In the genomic region with DNA sequence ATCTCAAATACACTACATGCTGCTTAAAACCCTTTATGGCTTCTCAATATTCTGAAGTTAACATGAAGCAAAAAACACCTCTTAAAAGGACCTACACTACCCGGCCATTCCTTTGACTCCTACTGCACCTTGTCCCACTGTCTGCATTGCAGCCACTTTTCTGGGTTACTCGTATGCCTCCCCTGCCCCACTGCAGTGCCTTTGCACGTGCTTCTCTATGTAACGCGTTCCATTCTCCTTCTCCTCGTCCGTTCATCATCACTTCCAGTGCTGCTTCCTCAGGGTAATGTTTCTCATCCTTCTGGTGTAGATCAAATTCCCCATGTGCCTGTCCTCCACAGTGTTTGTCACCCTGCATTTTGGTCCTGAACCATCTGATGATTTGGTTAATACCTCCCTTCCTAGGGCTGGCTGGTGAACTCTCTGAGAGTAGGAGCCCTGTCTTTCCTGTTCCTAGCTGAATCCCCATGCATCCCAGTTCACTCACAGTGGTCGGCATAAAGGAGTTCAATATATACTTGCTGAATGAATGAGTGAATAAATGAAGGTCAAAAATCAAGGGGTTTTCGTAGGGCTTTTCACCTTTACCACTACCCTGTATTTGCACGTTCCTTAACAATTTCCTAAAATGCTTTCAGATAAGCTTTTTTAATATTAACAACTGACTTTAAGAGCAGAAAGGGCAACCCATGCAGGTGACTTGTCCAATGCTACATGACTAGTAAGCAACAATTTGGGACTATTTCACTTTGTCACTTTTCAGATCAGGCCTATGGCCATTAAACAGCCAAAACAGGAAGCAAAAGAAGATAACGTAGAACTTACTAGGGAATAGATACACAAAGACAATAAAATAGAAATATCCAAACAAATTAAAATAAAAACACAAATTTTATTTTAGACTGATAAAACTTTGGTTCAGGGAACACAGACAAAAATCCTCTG, we compare ENCODE assay signal across 14 cellular contexts. TPM values are rescaled to one million over a fixed set of nuclear protein-coding genes. Genes with fewer than 3 reads are reported as not detected.
DNase-seq lines count a peak whose midpoint lies in the region; ATAC-seq, FAIRE-seq and TF ChIP-seq lines count a peak whose summit lies in the region.
"Had no signal": no experiment of that assay in that cellular context is flagged by ENCODE, and none has a peak within 500 bp of the region (broad histone marks: within the 10 kb centered on the region; RNA-seq: fewer than 3 reads in every experiment).

No MANE protein-coding gene starts in this region.

- TF ChIP-seq EP300 in GM12878 (IDR thresholded peaks at IDR 0.05; ENCODE audit: borderline replicate concordance in 1 of 2, control insufficient read depth in 1 of 2, low read depth in 2 of 2, low read length in 2 of 2) = no peak

- H3K36me3 ChIP-seq in DOHH2 (ENCODE audit: control insufficient read depth, low read length) = peaks cover 20% of the 10 kb centered on the region
- H3K36me3 ChIP-seq in MM.1S (replicated peaks; ENCODE audit: insufficient read depth, low read length) = no peaks in the 10 kb centered on the region
- no peaks in the 10 kb centered on the region for H3K36me3 ChIP-seq in GM12878 (ENCODE audit: control insufficient read depth in 2 of 2, insufficient read depth in 2 of 2, low read length in 1 of 2)
- H3K36me3 ChIP-seq in neuron (ENCODE audit: insufficient read depth, low read length) = no peaks in the 10 kb centered on the region
- H3K36me3 ChIP-seq: esophagus squamous epithelium, Peyer's patch, suprapubic skin had no signal

- ATAC-seq in GM12878 = no peak
- ATAC-seq in HG02763 (IDR thresholded peaks at IDR 0.05; ENCODE audit: unreplicated experiment) = no peak

- peaks cover 47% of the 10 kb centered on the region for H3K79me2 ChIP-seq in DOHH2 (ENCODE audit: control insufficient read depth, low read length)
- H3K79me2 ChIP-seq in MM.1S (ENCODE audit: low read length) = peaks cover 23% of the 10 kb centered on the region
- peaks cover 39% of the 10 kb centered on the region for H3K79me2 ChIP-seq in GM12878 (ENCODE audit: control insufficient read depth, insufficient read depth, low read length)

- H3F3A ChIP-seq in DOHH2 (ENCODE audit: control insufficient read depth, insufficient read depth) = no peaks in the 10 kb centered on the region
- H3F3A ChIP-seq in MM.1S (ENCODE audit: insufficient read depth, low read length) = peaks cover 16% of the 10 kb centered on the region

- H3K27ac ChIP-seq in DOHH2 (ENCODE audit: low read depth, low read length) (peak overlapping the region; percentile 91), MM.1S (ENCODE audit: low read length) (no peak overlapping the region), GM12878 (ENCODE audit: control insufficient read depth, insufficient read depth) (peak overlapping the region; percentile 92), substantia nigra (ENCODE audit: low read depth, low read length, poor library complexity, severe bottlenecking) (no peak overlapping the region)

- WGBS in GM12878 (ENCODE audit: insufficient coverage, insufficient replicate concordance, low lambda C conversion rate, missing lambda C conversion rate) = 90% methylated on average over 11 of the region's 11 CpGs

- H3K27me3 ChIP-seq in DOHH2 (ENCODE audit: control insufficient read depth, low read length) = no peaks in the 10 kb centered on the region
- no peaks in the 10 kb centered on the region for H3K27me3 ChIP-seq in MM.1S (replicated peaks; ENCODE audit: insufficient read depth, low read length)
- H3K27me3 ChIP-seq in GM12878 (replicated peaks in 1 of 2; ENCODE audit: control insufficient read depth in 2 of 2, insufficient read depth in 2 of 2, low read length in 1 of 2) = no peaks in the 10 kb centered on the region
- no peaks in the 10 kb centered on the region for H3K27me3 ChIP-seq in neuron (ENCODE audit: insufficient read depth, low read length)
- H3K27me3 ChIP-seq: esophagus squamous epithelium, Peyer's patch, suprapubic skin had no signal

- H3K4me2 ChIP-seq in DOHH2 (ENCODE audit: low read length) (peak overlapping the region; percentile 90), MM.1S (ENCODE audit: low read depth, low read length) (peak overlapping the region; percentile 66), GM12878 (ENCODE audit: control insufficient read depth, insufficient read depth) (peak overlapping the region; percentile 79)

- intact Hi-C loops in GM12878 (cut with micrococcal nuclease; ENCODE audit: unreplicated experiment) = loop anchor here (5.0 to 10.0 kb wide), 5 partner anchors 68 to 763 kb away; no protein-coding TSS in a partner anchor

- DNase-seq in MM.1S = no peak
- DNase-seq in GM12878 (ENCODE audit: low read depth, low spot score) = no peak
- DNase-seq in activated CD8-positive, alpha-beta memory T cell treated with anti-CD3 and anti-CD28 coated beads, Interleukin-2, amount 50 U/mL, for 48 hours = no peak
- no peak for DNase-seq in cerebellar nuclear complex (lab: John Stamatoyannopoulos, UW)
- DNase-seq in substantia nigra (lab: John Stamatoyannopoulos, UW) = no peak
- DNase-seq: activated T-cell treated with anti-CD3 and anti-CD28 coated beads, Interleukin-2, amount 50 U/mL, for 48 hours; esophagus squamous epithelium; NCI-H2029; nucleus accumbens; Peyer's patch had no signal

- no peak for FAIRE-seq in GM12878 (lab: Jason Lieb, UNC)

- no peak overlapping the region for H3K9ac ChIP-seq in MM.1S (ENCODE audit: low read length)
- H3K9ac ChIP-seq in GM12878 (ENCODE audit: control insufficient read depth, insufficient read depth, low read length) = peak overlapping the region; percentile 80; the same call in 1 of the 2 replicates

- RAD21 ChIA-PET in GM12878 (lab: Charles Lee; ENCODE audit: unreplicated experiment) = interaction anchor here (0.9 to 8.0 kb wide), 10 partner anchors 10 to 762 kb away, joined by 3 to 88 read pairs (median 5); no protein-coding TSS in a partner anchor

- in situ Hi-C loops in GM12878 (cut with MboI) = loop anchor here (10.0 kb wide), 1 partner anchor 286 kb away; no protein-coding TSS in a partner anchor

- peak overlapping the region; percentile 88 for H3K4me3 ChIP-seq in DOHH2 (ENCODE audit: low read length)
- H3K4me3 ChIP-seq in MM.1S (ENCODE audit: low read length) = peak overlapping the region; percentile 85
- H3K4me3 ChIP-seq in GM12878 = peak overlapping the region; percentile 78
- H3K4me3 ChIP-seq in neuron (ENCODE audit: low read length) = peak overlapping the region; percentile 99

- H3K9me2 ChIP-seq in DOHH2 (replicated peaks; ENCODE audit: control insufficient read depth, low read length) (no peaks in the 10 kb centered on the region), MM.1S (replicated peaks; ENCODE audit: insufficient read depth, low read length) (no peaks in the 10 kb centered on the region)

- H3K4me1 ChIP-seq in DOHH2 (ENCODE audit: control insufficient read depth, low read length) (peaks cover 24% of the 10 kb centered on the region), MM.1S (ENCODE audit: low read length) (no peaks in the 10 kb centered on the region; the same call in 1 of the 2 replicates), GM12878 (ENCODE audit: control insufficient read depth, insufficient read depth, low read length) (0 out of 2 replicates have a peak, but pooled peaks cover 2% of the 10 kb centered on the region), neuron (ENCODE audit: insufficient read depth, low read length) (peaks cover 18% of the 10 kb centered on the region)

- TF ChIP-seq POLR2A in GM12878 (IDR thresholded peaks at IDR 0.05; ENCODE audit: low read depth, low read length) = no peak

- H4K20me1 ChIP-seq in DOHH2 (ENCODE audit: control insufficient read depth, insufficient read depth, low read depth, low read length) = peaks cover 10% of the 10 kb centered on the region
- H4K20me1 ChIP-seq in MM.1S (ENCODE audit: insufficient read depth, low read length) = peaks cover 11% of the 10 kb centered on the region
- H4K20me1 ChIP-seq in GM12878 (ENCODE audit: control insufficient read depth, insufficient read depth) = no peaks in the 10 kb centered on the region

- CTCF ChIA-PET in GM12878 (lab: Yijun Ruan, JAX) = interaction anchor here (0.6 to 2.0 kb wide), 7 partner anchors 8 to 83 kb away, joined by 3 to 8 read pairs (median 4); no protein-coding TSS in a partner anchor

- no TSS peak for BruUV-seq in GM12878 (replicated peaks; lab: Mats Ljungman, UMichigan)

- no peak for TF ChIP-seq RAD21 in GM12878 (IDR thresholded peaks at IDR 0.05; ENCODE audit: insufficient read depth, low read depth, low read length)

- H2AFZ ChIP-seq in MM.1S (ENCODE audit: low read length) (no peak overlapping the region), GM12878 (ENCODE audit: control insufficient read depth, low read depth, low read length) (peak overlapping the region; percentile 24; the same call in 1 of the 2 replicates), neuron (ENCODE audit: low read depth, low read length) (no peak overlapping the region)

- no peaks in the 10 kb centered on the region for H3K9me3 ChIP-seq in DOHH2 (ENCODE audit: control insufficient read depth, insufficient read depth, low read length)
- no peaks in the 10 kb centered on the region for H3K9me3 ChIP-seq in MM.1S (replicated peaks; ENCODE audit: insufficient read depth, low read length)
- H3K9me3 ChIP-seq in GM12878 (replicated peaks; ENCODE audit: control insufficient read depth, insufficient read depth, low read length) = no peaks in the 10 kb centered on the region
- H3K9me3 ChIP-seq in neuron (ENCODE audit: low read length) = no peaks in the 10 kb centered on the region
- H3K9me3 ChIP-seq: esophagus squamous epithelium, Peyer's patch, suprapubic skin had no signal

- POLR2A ChIA-PET in GM12878 (lab: Charles Lee) = interaction anchor here (0.5 to 4.1 kb wide), 8 partner anchors 8 to 314 kb away, joined by 3 to 69 read pairs (median 4); no protein-coding TSS in a partner anchor

- SMC1A ChIA-PET in GM12878 (lab: Charles Lee; ENCODE audit: uncharacterized antibody, unreplicated experiment) = interaction anchor here (0.5 to 4.3 kb wide), 27 partner anchors 8 to 1433 kb away, joined by 3 to 56 read pairs (median 4); no protein-coding TSS in a partner anchor

- TF ChIP-seq CTCF in DOHH2 (IDR thresholded peaks at IDR 0.05; ENCODE audit: low read depth, low read length, poor library complexity, severe bottlenecking) (no peak), MM.1S (IDR thresholded peaks at IDR 0.05; ENCODE audit: low read length) (no peak), GM12878 (IDR thresholded peaks at IDR 0.05 in 2 of 3, conservative IDR thresholded peaks at IDR 0.05 in 1 of 3; ENCODE audit: control insufficient read depth in 2 of 3, extremely low read depth in 1 of 3, insufficient read depth in 1 of 3, low read depth in 3 of 3, low read length in 3 of 3) (no peak)

RNA-seq across cellular contexts. Expression of gene STT3B, which starts 2.4 kb away (rescaled TPM):
- 279 and 287 TPM in 2 replicates for total RNA-seq in GM12878 (2013; cell fraction: nucleolus; rRNA removed)
- 93.5 and 99.7 TPM in 2 replicates for total RNA-seq in GM12878 (2014; rRNA removed)
- total RNA-seq in GM12878 (2014; rRNA removed; fragmentation: Illumina TruSeq; extraction: Trizol) = 125 and 135 TPM in 2 replicates
- total RNA-seq in GM12878 (2021) = 83.9 and 87.3 TPM in 2 replicates
- polyA plus RNA-seq in GM12878 (2011; ENCODE audit: low read depth) = 51.0 TPM
- 208 and 308 TPM in 2 replicates for polyA plus RNA-seq in GM12878 (2011; rRNA removed)
- polyA plus RNA-seq in GM12878 (2011; cell fraction: cytosol; rRNA removed) = 76.6 and 78.3 TPM in 2 replicates
- polyA plus RNA-seq in GM12878 (2011; cell fraction: nucleus; rRNA removed) = 99.2 and 113 TPM in 2 replicates
- polyA plus RNA-seq in GM12878 (2012) = 73.1 and 105 TPM in 2 replicates
- 80.0 and 89.8 TPM in 2 replicates for polyA plus RNA-seq in GM12878 (2014; fragmentation: Illumina TruSeq; extraction: Trizol)
- polyA plus RNA-seq in GM12878 (2014; fragmentation: Nextera tagmentation; extraction: Ambion mirVana) = 10 to 100 TPM; 19.9 to 29.3 TPM
- 55.9 and 71.1 TPM in 2 replicates for polyA plus RNA-seq in GM12878 (2014; rRNA removed)
- polyA plus RNA-seq in GM12878 (2016; fragmentation: Nextera tagmentation; extraction: Ambion mirVana) = 10 to 100 TPM; 29.9 to 79.2 TPM
- polyA minus RNA-seq in GM12878 (2011; rRNA and poly(A)+ RNA removed) = 213 and 270 TPM in 2 replicates
- 78.4 and 86.4 TPM in 2 replicates for polyA minus RNA-seq in GM12878 (2011; cell fraction: cytosol; rRNA and poly(A)+ RNA removed)
- 110 and 166 TPM in 2 replicates for polyA minus RNA-seq in GM12878 (2011; cell fraction: nucleus; rRNA and poly(A)+ RNA removed)

Comparison
In these comparisons a context has a peak if more than half of its experiments do, and no peak if none do; other contexts are left out.
1. H3K27ac ChIP-seq: peak in DOHH2 (single experiment) and GM12878 (single experiment); none in MM.1S (single experiment) and substantia nigra (single experiment).
2. Peak in every context shown above with its lines, with median percentiles within 50 percentile points of each other: H3K4me2 ChIP-seq and H3K4me3 ChIP-seq.